Comparison of ENCODE assay signal across 1 cellular context in genomic region chr5:134538296-134538695, GRCh38.
TF ChIP-seq lines count a peak whose summit lies in the region.

No MANE protein-coding gene starts in this region.

TF ChIP-seq in H1, 55 proteins besides CTCF, POLR2A, EP300 and RAD21:
- TF ChIP-seq JUND (IDR thresholded peaks at IDR 0.05; ENCODE audit: low read length) (no peak), CHD1 (IDR thresholded peaks at IDR 0.05; ENCODE audit: low read depth, low read length) (no peak), SIRT6 (IDR thresholded peaks at IDR 0.05; ENCODE audit: low read length) (no peak), CBX5 (IDR thresholded peaks at IDR 0.05; ENCODE audit: low read depth, low read length) (no peak), KDM4A (IDR thresholded peaks at IDR 0.05; ENCODE audit: low read depth, low read length, severe bottlenecking) (no peak), TBP (IDR thresholded peaks at IDR 0.05; ENCODE audit: low read depth, low read length) (no peak), GTF2F1 (IDR thresholded peaks at IDR 0.05; ENCODE audit: borderline replicate concordance, low read depth, low read length) (no peak), SP2 (IDR thresholded peaks at IDR 0.05; ENCODE audit: low read length) (no peak), TAF7 (optimal IDR thresholded peaks at IDR 0.05; ENCODE audit: borderline replicate concordance, low read depth, low read length) (no peak), JUN (IDR thresholded peaks at IDR 0.05; ENCODE audit: low read depth, low read length) (no peak), CBX8 (IDR thresholded peaks at IDR 0.05; ENCODE audit: borderline replicate concordance, low read depth, low read length) (no peak), EZH2 (IDR thresholded peaks at IDR 0.05; ENCODE audit: low read depth, low read length, severe bottlenecking) (no peak), SP4 (IDR thresholded peaks at IDR 0.05; ENCODE audit: low read length) (no peak), EGR1 (IDR thresholded peaks at IDR 0.05; ENCODE audit: borderline replicate concordance, low read depth, low read length) (no peak)
